ENCODE assay signal across 8 cellular contexts in the genomic region with DNA sequence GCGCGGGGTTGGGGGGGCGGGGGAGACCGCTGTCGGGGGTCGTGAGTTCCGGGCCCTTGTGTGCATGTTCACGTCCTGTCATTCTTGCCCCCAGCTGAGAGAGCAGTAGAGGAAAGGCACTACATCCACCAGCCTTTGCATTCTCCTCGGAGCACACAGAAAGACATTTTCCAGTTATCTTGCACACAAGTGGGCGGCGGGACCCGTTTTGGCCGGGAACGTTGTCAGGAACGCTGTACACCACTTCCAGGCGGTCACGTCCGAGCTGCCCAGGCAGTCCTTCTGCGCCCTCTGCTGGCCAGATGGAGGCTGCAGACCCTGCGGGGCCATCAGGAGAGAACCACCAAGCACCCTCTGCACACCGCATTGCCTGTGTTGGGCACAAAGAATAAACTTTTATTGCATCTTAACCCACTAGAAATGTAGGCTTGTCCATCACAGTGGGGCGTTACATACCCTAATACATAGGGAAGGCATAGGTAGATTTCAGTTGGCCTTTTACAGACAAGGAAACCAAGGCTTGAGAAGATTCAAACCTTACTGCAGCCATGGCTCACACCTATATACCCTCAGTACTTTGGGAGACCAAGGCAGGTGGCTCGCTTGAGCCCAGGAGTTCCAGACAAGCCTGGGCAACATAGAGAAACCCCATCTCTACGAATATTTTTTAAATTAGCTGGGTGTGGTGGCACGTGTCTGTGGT. TPM values are rescaled to one million over a fixed set of nuclear protein-coding genes. Genes with fewer than 3 reads are reported as not detected.
DNase-seq lines count a peak whose midpoint lies in the region; ATAC-seq lines count a peak whose summit lies in the region.

No MANE protein-coding gene starts in this region.

- H3K4me3 ChIP-seq in H7 (ENCODE audit: insufficient read depth, low read depth, low read length): no peak overlapping the region

- no peak overlapping the region for H3K27ac ChIP-seq in caudate nucleus (ENCODE audit: low read depth, low read length)

- peaks cover 30% of the 10 kb centered on the region for H3K27me3 ChIP-seq in H7 (ENCODE audit: control insufficient read depth, insufficient read depth, low read length)

- no peak for ATAC-seq in GM19324 (IDR thresholded peaks at IDR 0.05; ENCODE audit: low FRiP score, unreplicated experiment)

- no peaks in the 10 kb centered on the region for H3K36me3 ChIP-seq in H7 (replicated peaks; ENCODE audit: control insufficient read depth, insufficient read depth, low read length)

- DNase-seq in Ammon's horn (ENCODE audit: low spot score) (peak; percentile 93), H7 (peak; percentile 94), NCI-H345 (lab: John Stamatoyannopoulos, UW) (peak; percentile 85), caudate nucleus (lab: John Stamatoyannopoulos, UW) (peak in 59 of 61 donors; percentile 30 to 90 (median 72)), kidney tubule cell (ENCODE audit: low spot score) (peak; percentile 83)
- DNase-seq in activated CD4-positive, alpha-beta T cell treated with anti-CD3 and anti-CD28 coated beads for 1 hour: peak; percentile 74
- DNase-seq in stimulated activated CD4-positive, alpha-beta T cell treated with anti-CD3 and anti-CD28 coated beads, Interleukin-2, amount 100 ng/mL, for 24 hours: peak; percentile 91 to 93

RNA-seq across cellular contexts. Expression of a gene that starts 2.8 kb away (rescaled TPM):
- total RNA-seq in H7 (2014; rRNA removed; shearing (Covaris generic)): 58.4 and 60.9 TPM in 2 replicates

RNA-seq across cellular contexts. Expression of a gene that starts 40.8 kb away (rescaled TPM):
- total RNA-seq in H7 (2014; rRNA removed; shearing (Covaris generic)): 5.1 and 13.1 TPM in 2 replicates
